In the genomic region with DNA sequence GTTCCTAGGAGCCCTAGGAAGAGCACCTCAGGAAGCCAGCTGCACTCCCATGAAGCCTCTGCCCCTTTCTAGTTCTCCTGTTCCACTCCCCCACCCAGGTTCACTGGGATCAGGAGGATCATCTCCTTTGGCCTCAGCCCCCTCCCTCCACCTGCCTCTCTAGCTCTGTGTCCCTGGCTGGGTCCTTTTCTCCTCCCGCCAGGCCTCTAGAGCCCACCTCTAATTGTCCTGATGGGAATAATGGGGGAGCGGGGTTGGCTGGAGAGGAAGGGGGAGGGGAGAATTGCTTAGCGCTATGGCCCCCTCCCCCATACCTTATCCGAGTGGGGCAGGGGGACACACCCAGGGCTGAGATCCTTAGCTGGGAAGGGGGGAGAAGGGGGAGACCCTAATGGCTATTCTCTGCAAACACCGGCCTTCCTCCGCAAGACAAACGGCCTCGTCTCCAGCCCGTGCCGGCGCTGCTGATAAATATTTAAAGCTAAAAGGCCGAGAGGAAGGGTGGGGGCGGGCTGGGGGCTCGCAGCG, we compare ENCODE assay signal across 8 cellular contexts. TPM values are rescaled to one million over a fixed set of nuclear protein-coding genes. Genes with fewer than 3 reads are reported as not detected.
DNase-seq lines count a peak whose midpoint lies in the region; ATAC-seq and TF ChIP-seq lines count a peak whose summit lies in the region.

No MANE protein-coding gene starts in this region.

- H2AK5ac ChIP-seq in neuronal stem cell (ENCODE audit: low read depth, low read length), result no peak overlapping the region

- TF ChIP-seq CTCF in CD8-positive, alpha-beta T cell (IDR thresholded peaks at IDR 0.05), result no peak
- no peak for TF ChIP-seq CTCF in Loucy (conservative IDR thresholded peaks at IDR 0.05; ENCODE audit: low read length)
- no peak for TF ChIP-seq CTCF in osteoblast (IDR thresholded peaks at IDR 0.05; ENCODE audit: extremely low read depth, low read depth, low read length)

- intact Hi-C loops in CD8-positive, alpha-beta T cell (cut with DNase I, micrococcal nuclease), result no loop called here

- 0 out of 2 replicates have a peak, but pooled peaks cover 4% of the 10 kb centered on the region for H3F3A ChIP-seq in Loucy (ENCODE audit: low read depth)

- POLR2A ChIA-PET in CD8-positive, alpha-beta T cell (lab: Charles Lee), result interaction anchor here (0.8 to 1.3 kb wide), 2 partner anchors 346 to 450 kb away, joined by 3 read pairs; no protein-coding TSS in a partner anchor

- no peaks in the 10 kb centered on the region for H3K36me3 ChIP-seq in CD8-positive, alpha-beta T cell (ENCODE audit: insufficient read depth, low read length)
- no peaks in the 10 kb centered on the region for H3K36me3 ChIP-seq in Loucy (ENCODE audit: insufficient read depth, low read length)
- no peaks in the 10 kb centered on the region for H3K36me3 ChIP-seq in neuronal stem cell (replicated peaks in 1 of 2; ENCODE audit: control insufficient read depth in 2 of 2, insufficient read depth in 2 of 2, low read length in 2 of 2)
- H3K36me3 ChIP-seq in osteoblast (ENCODE audit: insufficient read depth, low read length), result no peaks in the 10 kb centered on the region

- H3K4me3 ChIP-seq in CD8-positive, alpha-beta T cell (ENCODE audit: low read depth, low read length), result peak overlapping the region; percentile 90
- H3K4me3 ChIP-seq in Loucy (ENCODE audit: low read length, poor library complexity, severe bottlenecking) (peak overlapping the region; percentile 89), neuronal stem cell (ENCODE audit: low read length in 2 of 2) (no peak overlapping the region), osteoblast (ENCODE audit: insufficient read depth, low read length) (no peak overlapping the region)

- H3K9me3 Mint-ChIP-seq in CD8-positive, alpha-beta T cell, result no peaks in the 10 kb centered on the region
- no peaks in the 10 kb centered on the region for H3K9me3 Mint-ChIP-seq in central memory CD8-positive, alpha-beta T cell

- H4K8ac ChIP-seq in neuronal stem cell (ENCODE audit: low read depth, low read length), result no peak overlapping the region

- ATAC-seq in CD8-positive, alpha-beta T cell, result no peak
- no peak for ATAC-seq in central memory CD8-positive, alpha-beta T cell (replicated peaks; ENCODE audit: extremely low read depth, poor library complexity, severe bottlenecking)
- no peak for ATAC-seq in GM19035 (IDR thresholded peaks at IDR 0.05; ENCODE audit: unreplicated experiment)

- H3K4me3 Mint-ChIP-seq in CD8-positive, alpha-beta T cell, result peak overlapping the region; percentile 91
- H3K4me3 Mint-ChIP-seq in central memory CD8-positive, alpha-beta T cell, result peak overlapping the region; percentile 93

- H3K79me2 ChIP-seq in Loucy (ENCODE audit: insufficient read depth, low read length) (peaks cover 100% of the 10 kb centered on the region), osteoblast (ENCODE audit: insufficient read depth, low read length) (no peaks in the 10 kb centered on the region)

- H3K9ac ChIP-seq in Loucy (ENCODE audit: low read depth, low read length, poor library complexity, severe bottlenecking) (peak overlapping the region; percentile 100), neuronal stem cell (ENCODE audit: low read depth, low read length, poor library complexity) (no peak overlapping the region)

- peaks cover 46% of the 10 kb centered on the region for H3K4me1 ChIP-seq in CD8-positive, alpha-beta T cell (ENCODE audit: insufficient read depth, low read length)
- H3K4me1 ChIP-seq in Loucy (ENCODE audit: insufficient read depth, low read length, poor library complexity, severe bottlenecking) (peaks cover 40% of the 10 kb centered on the region), neuronal stem cell (ENCODE audit: control insufficient read depth in 2 of 2, insufficient read depth in 1 of 2, low read depth in 1 of 2, low read length in 2 of 2) (peaks cover 0 to 3% of the 10 kb centered on the region in 2 donors), osteoblast (ENCODE audit: insufficient read depth, low read length) (no peaks in the 10 kb centered on the region)

- H3K27ac Mint-ChIP-seq in CD8-positive, alpha-beta T cell, result no peak overlapping the region
- H3K27ac Mint-ChIP-seq in central memory CD8-positive, alpha-beta T cell (ENCODE audit: low read depth), result no peak overlapping the region

- no peak overlapping the region for H2BK15ac ChIP-seq in neuronal stem cell (ENCODE audit: low read length)

- H3K4me2 ChIP-seq in Loucy (ENCODE audit: low read depth, low read length, poor library complexity, severe bottlenecking), result peak overlapping the region; percentile 98
- H3K4me2 ChIP-seq in neuronal stem cell (ENCODE audit: insufficient read depth, low read length, poor library complexity, severe bottlenecking), result no peak overlapping the region
- no peak overlapping the region for H3K4me2 ChIP-seq in osteoblast (ENCODE audit: insufficient read depth, low read length)

- peaks cover 69% of the 10 kb centered on the region for H3K27me3 Mint-ChIP-seq in CD8-positive, alpha-beta T cell (ENCODE audit: low read depth)
- H3K27me3 Mint-ChIP-seq in central memory CD8-positive, alpha-beta T cell, result peaks cover 84% of the 10 kb centered on the region

- H3K14ac ChIP-seq in neuronal stem cell (ENCODE audit: low read length), result no peak overlapping the region

- H3K27me3 ChIP-seq in CD8-positive, alpha-beta T cell (ENCODE audit: insufficient read depth, low read length), result peaks cover 43% of the 10 kb centered on the region
- H3K27me3 ChIP-seq in Loucy (ENCODE audit: insufficient read depth, low read length, poor library complexity, severe bottlenecking) (peaks cover 18% of the 10 kb centered on the region), neuronal stem cell (ENCODE audit: control insufficient read depth in 3 of 3, insufficient read depth in 3 of 3, low read depth in 1 of 3, low read length in 3 of 3) (peaks cover 74 to 98% (median 97%) of the 10 kb centered on the region in 3 experiments), osteoblast (ENCODE audit: insufficient read depth, low read length) (peaks cover 96% of the 10 kb centered on the region)

- no peak overlapping the region for H2BK12ac ChIP-seq in neuronal stem cell (ENCODE audit: low read length)

- H3K27ac ChIP-seq in CD8-positive, alpha-beta T cell (ENCODE audit: low read depth, low read length), result no peak overlapping the region
- H3K27ac ChIP-seq in neuronal stem cell (replicated peaks; ENCODE audit: low read length), result no peak overlapping the region
- H3K27ac ChIP-seq in osteoblast (ENCODE audit: low read depth, low read length), result no peak overlapping the region

- H3K4ac ChIP-seq in neuronal stem cell (ENCODE audit: low read length), result no peak overlapping the region

- no peaks in the 10 kb centered on the region for H3K36me3 Mint-ChIP-seq in CD8-positive, alpha-beta T cell
- H3K36me3 Mint-ChIP-seq in central memory CD8-positive, alpha-beta T cell (ENCODE audit: insufficient read depth), result peaks cover 14% of the 10 kb centered on the region

- H3K4me1 Mint-ChIP-seq in CD8-positive, alpha-beta T cell (ENCODE audit: low read depth), result peaks cover 34% of the 10 kb centered on the region
- H3K4me1 Mint-ChIP-seq in central memory CD8-positive, alpha-beta T cell, result peaks cover 43% of the 10 kb centered on the region

- no peak overlapping the region for H3K18ac ChIP-seq in neuronal stem cell (ENCODE audit: low read length)

- H2BK120ac ChIP-seq in neuronal stem cell (ENCODE audit: low read depth, low read length), result no peak overlapping the region

- DNase-seq in CD8-positive, alpha-beta T cell, result no peak
- no peak for DNase-seq in central memory CD8-positive, alpha-beta T cell (ENCODE audit: low spot score in 2 of 2)
- DNase-seq in neuronal stem cell (ENCODE audit: low spot score), result no peak
- DNase-seq in osteoblast (ENCODE audit: insufficient read length, low spot score, missing footprints), result no peak
- DNase-seq in stimulated activated CD4-positive, alpha-beta T cell treated with anti-CD3 and anti-CD28 coated beads, Interleukin-2, amount 100 ng/mL, for 48 hours, result no peak
- no peak for DNase-seq in NCI-H1436 treated with DMSO at 0.1 percent for 48 hours (lab: John Stamatoyannopoulos, UW)

- H4K91ac ChIP-seq in neuronal stem cell (ENCODE audit: low read depth, low read length, poor library complexity), result no peak overlapping the region

- H3K23ac ChIP-seq in neuronal stem cell (ENCODE audit: low read depth, low read length, poor library complexity), result peak overlapping the region; percentile 31

- H3K9me3 ChIP-seq in CD8-positive, alpha-beta T cell (ENCODE audit: low read length), result no peaks in the 10 kb centered on the region
- H3K9me3 ChIP-seq in Loucy (ENCODE audit: insufficient read depth, low read depth, low read length), result no peaks in the 10 kb centered on the region
- H3K9me3 ChIP-seq in neuronal stem cell (replicated peaks in 1 of 2; ENCODE audit: control insufficient read depth in 2 of 2, insufficient read depth in 1 of 2, low read depth in 1 of 2, low read length in 2 of 2), result peaks cover 5 to 14% of the 10 kb centered on the region in 2 donors
- no peaks in the 10 kb centered on the region for H3K9me3 ChIP-seq in osteoblast (ENCODE audit: low read depth, low read length)

- peaks cover 9% of the 10 kb centered on the region for H4K20me1 ChIP-seq in Loucy (ENCODE audit: insufficient read depth, low read length, poor library complexity, severe bottlenecking)
- H4K20me1 ChIP-seq in osteoblast (ENCODE audit: insufficient read depth, low read length), result no peaks in the 10 kb centered on the region

- no peaks in the 10 kb centered on the region for H3K9me2 ChIP-seq in Loucy (replicated peaks; ENCODE audit: low read depth, low read length)

- WGBS in neuronal stem cell (ENCODE audit: extremely low coverage in 2 of 2, insufficient read length in 2 of 2, insufficient replicate concordance in 1 of 2), 2 donors, result no CpG with 5 or more reads among the region's 15 CpGs

- CTCF ChIA-PET in CD8-positive, alpha-beta T cell (lab: Charles Lee), result interaction anchor here (0.6 to 2.4 kb wide), 7 partner anchors 9 to 302 kb away, joined by 3 to 11 read pairs (median 5); no protein-coding TSS in a partner anchor

- H2AFZ ChIP-seq in Loucy (ENCODE audit: low read length) (no peak overlapping the region), neuronal stem cell (ENCODE audit: low read length) (peak overlapping the region; percentile 87), osteoblast (ENCODE audit: low read length) (no peak overlapping the region)

- no peak overlapping the region for H2BK5ac ChIP-seq in neuronal stem cell (ENCODE audit: low read length)

- no peaks in the 10 kb centered on the region for H3K79me1 ChIP-seq in neuronal stem cell (ENCODE audit: low read depth, low read length)

RNA-seq across cellular contexts. Expression of a gene that starts 1.0 kb away (rescaled TPM):
- total RNA-seq in CD8-positive, alpha-beta T cell, result under 1 TPM in 1 of 2 experiments, not detected in 1; 0.22 TPM
- polyA plus RNA-seq in neuronal stem cell (2013, experiment 1 of 2), result not detected
- polyA plus RNA-seq in neuronal stem cell (2013, experiment 2 of 2), result not detected
- total RNA-seq in osteoblast, result 0.36 TPM in 1 of 2 replicates, not detected in the other

RNA-seq across cellular contexts. Expression of a gene that starts 5.0 kb away (rescaled TPM):
- total RNA-seq in CD8-positive, alpha-beta T cell, result under 1 TPM in 1 of 2 experiments, not detected in 1; 0.19 TPM
- not detected for polyA plus RNA-seq in neuronal stem cell (2013, experiment 1 of 2)
- not detected for polyA plus RNA-seq in neuronal stem cell (2013, experiment 2 of 2)
- 0.59 and 0.72 TPM in 2 replicates for total RNA-seq in osteoblast

RNA-seq across cellular contexts. Expression of a gene that starts 5.3 kb away (rescaled TPM):
- not detected for total RNA-seq in CD8-positive, alpha-beta T cell
- polyA plus RNA-seq in neuronal stem cell (2013, experiment 1 of 2), result not detected
- polyA plus RNA-seq in neuronal stem cell (2013, experiment 2 of 2), result not detected
- total RNA-seq in osteoblast, result not detected in 2 replicates

RNA-seq across cellular contexts. Expression of a gene that starts 16.2 kb away (rescaled TPM):
- not detected for total RNA-seq in CD8-positive, alpha-beta T cell
- not detected for polyA plus RNA-seq in neuronal stem cell (2013, experiment 1 of 2)
- polyA plus RNA-seq in neuronal stem cell (2013, experiment 2 of 2), result not detected
- not detected in 2 replicates for total RNA-seq in osteoblast

RNA-seq across cellular contexts. Expression of a gene that starts 16.3 kb away (rescaled TPM):
- total RNA-seq in CD8-positive, alpha-beta T cell, result not detected
- not detected for polyA plus RNA-seq in neuronal stem cell (2013, experiment 1 of 2)
- not detected for polyA plus RNA-seq in neuronal stem cell (2013, experiment 2 of 2)
- not detected in 2 replicates for total RNA-seq in osteoblast

Comparison
In these comparisons a context has a peak if more than half of its experiments do, and no peak if none do; other contexts are left out.
1. H3K4me3 ChIP-seq: peak in CD8-positive, alpha-beta T cell (single experiment) and Loucy (single experiment); none in neuronal stem cell (0 of 2) and osteoblast (single experiment).